ENCODE assay signal across 1 cellular context in the genomic region with DNA sequence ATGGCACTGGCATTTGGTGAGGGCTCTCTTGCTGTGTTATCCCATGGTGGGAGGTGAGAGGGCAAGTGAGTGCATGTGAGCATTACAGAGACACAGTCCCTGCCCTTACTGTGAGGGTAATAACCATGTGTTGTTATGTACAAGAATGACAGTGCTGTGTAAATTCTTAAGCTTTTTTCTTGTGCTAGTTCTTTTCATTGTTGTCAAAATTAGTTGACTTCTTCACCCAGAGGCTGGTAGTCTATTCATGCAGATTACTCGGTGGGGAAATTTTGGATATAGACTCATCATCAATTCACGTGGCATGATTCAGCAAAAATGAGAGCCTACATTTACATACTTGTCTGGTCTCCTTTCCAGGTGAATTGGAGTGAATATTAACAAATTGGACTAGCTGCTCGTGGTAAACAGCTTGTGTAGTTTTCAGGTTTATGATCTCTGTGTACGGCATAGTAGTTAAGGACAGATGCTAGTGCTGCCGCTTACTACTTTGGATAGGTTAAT.
TF ChIP-seq lines count a peak whose summit lies in the region.

No MANE protein-coding gene starts in this region.

TF ChIP-seq in GM12878, 131 proteins besides CTCF, POLR2A, EP300 and RAD21:
- peak; percentile 91 for TF ChIP-seq BACH1 (IDR thresholded peaks at IDR 0.05; ENCODE audit: borderline replicate concordance)
- TF ChIP-seq, protein P1, sequence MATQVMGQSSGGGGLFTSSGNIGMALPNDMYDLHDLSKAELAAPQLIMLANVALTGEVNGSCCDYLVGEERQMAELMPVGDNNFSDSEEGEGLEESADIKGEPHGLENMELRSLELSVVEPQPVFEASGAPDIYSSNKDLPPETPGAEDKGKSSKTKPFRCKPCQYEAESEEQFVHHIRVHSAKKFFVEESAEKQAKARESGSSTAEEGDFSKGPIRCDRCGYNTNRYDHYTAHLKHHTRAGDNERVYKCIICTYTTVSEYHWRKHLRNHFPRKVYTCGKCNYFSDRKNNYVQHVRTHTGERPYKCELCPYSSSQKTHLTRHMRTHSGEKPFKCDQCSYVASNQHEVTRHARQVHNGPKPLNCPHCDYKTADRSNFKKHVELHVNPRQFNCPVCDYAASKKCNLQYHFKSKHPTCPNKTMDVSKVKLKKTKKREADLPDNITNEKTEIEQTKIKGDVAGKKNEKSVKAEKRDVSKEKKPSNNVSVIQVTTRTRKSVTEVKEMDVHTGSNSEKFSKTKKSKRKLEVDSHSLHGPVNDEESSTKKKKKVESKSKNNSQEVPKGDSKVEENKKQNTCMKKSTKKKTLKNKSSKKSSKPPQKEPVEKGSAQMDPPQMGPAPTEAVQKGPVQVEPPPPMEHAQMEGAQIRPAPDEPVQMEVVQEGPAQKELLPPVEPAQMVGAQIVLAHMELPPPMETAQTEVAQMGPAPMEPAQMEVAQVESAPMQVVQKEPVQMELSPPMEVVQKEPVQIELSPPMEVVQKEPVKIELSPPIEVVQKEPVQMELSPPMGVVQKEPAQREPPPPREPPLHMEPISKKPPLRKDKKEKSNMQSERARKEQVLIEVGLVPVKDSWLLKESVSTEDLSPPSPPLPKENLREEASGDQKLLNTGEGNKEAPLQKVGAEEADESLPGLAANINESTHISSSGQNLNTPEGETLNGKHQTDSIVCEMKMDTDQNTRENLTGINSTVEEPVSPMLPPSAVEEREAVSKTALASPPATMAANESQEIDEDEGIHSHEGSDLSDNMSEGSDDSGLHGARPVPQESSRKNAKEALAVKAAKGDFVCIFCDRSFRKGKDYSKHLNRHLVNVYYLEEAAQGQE (IDR thresholded peaks at IDR 0.05; ENCODE audit: low read depth, low read length), result no peak
